ENCODE assay signal across 1 cellular context in the genomic region with DNA sequence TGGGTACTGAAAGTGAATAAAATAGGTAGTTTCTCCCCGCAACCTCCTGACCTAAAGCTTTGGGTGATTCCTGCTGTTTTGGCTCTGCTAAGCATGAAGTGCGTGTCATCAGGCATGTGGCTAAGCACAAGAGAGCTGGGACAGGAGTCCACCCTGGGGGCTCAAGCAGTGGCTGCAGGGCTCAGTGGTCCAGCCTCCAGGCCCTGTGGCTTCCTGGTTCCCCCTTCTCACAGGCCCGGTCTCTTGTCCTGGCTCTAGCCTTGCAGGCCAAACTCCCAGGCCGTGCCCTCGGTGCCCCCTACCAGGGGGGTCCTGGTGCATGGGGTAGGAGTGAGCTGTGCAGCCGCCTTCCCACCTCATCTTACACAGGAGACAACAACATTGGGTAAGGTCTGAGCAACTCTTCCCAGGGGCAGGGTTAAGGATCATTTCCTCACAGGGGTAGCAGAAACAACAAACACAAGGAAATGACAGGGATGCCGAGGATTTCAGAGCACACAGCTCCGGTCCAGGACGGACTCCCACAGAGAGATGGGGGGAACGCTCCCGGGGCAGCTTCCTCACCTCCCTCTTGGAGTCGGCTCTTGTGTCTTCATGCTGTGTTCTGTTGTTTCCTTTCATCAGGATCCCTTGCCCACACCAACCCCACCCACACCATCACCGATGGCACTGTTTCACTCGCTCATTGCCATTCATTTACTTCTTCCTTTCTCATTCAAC.
TF ChIP-seq lines count a peak whose summit lies in the region.

No MANE protein-coding gene starts in this region.

TF ChIP-seq in HepG2, 621 proteins besides CTCF, POLR2A, EP300 and RAD21:
- TF ChIP-seq, protein P1, sequence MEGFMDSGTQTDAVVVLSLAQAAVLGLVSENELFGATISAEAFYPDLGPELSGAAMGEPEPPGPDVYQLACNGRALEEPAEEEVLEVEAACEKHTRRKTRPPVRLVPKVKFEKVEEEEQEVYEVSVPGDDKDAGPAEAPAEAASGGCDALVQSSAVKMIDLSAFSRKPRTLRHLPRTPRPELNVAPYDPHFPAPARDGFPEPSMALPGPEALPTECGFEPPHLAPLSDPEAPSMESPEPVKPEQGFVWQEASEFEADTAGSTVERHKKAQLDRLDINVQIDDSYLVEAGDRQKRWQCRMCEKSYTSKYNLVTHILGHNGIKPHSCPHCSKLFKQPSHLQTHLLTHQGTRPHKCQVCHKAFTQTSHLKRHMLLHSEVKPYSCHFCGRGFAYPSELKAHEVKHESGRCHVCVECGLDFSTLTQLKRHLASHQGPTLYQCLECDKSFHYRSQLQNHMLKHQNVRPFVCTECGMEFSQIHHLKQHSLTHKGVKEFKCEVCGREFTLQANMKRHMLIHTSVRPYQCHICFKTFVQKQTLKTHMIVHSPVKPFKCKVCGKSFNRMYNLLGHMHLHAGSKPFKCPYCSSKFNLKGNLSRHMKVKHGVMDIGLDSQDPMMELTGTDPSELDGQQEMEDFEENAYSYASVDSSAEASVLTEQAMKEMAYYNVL (CRISPR knock-in tag; IDR thresholded peaks at IDR 0.05; ENCODE audit: borderline replicate concordance): no peak
- no peak for TF ChIP-seq ZBTB3 (CRISPR knock-in tag; IDR thresholded peaks at IDR 0.05; ENCODE audit: borderline replicate concordance, low read depth)
- no peak for TF ChIP-seq ZNF317 (CRISPR knock-in tag; IDR thresholded peaks at IDR 0.05)
- no peak for TF ChIP-seq ARNTL (CRISPR knock-in tag; IDR thresholded peaks at IDR 0.05)
- no peak for TF ChIP-seq ZFP36L1 (CRISPR knock-in tag; IDR thresholded peaks at IDR 0.05)
- TF ChIP-seq ZNF230 (CRISPR knock-in tag; IDR thresholded peaks at IDR 0.05): no peak
- no peak for TF ChIP-seq ZSCAN30 (CRISPR knock-in tag; IDR thresholded peaks at IDR 0.05)
